ENCODE assay signal across 8 cellular contexts in genomic region chr9:71285191-71285656, GRCh38.
DNase-seq lines count a peak whose midpoint lies in the region; FAIRE-seq and TF ChIP-seq lines count a peak whose summit lies in the region.

No MANE protein-coding gene starts in this region.

- no peaks in the 10 kb centered on the region for H3K9me2 ChIP-seq in MM.1S (replicated peaks; ENCODE audit: insufficient read depth, low read length)

- no peaks in the 10 kb centered on the region for H3K9me3 ChIP-seq in MM.1S (replicated peaks; ENCODE audit: insufficient read depth, low read length)

- peak; percentile 77 for FAIRE-seq in A204.1 (lab: Jason Lieb, UNC)

- TF ChIP-seq CTCF in GM06990 (IDR thresholded peaks at IDR 0.05; ENCODE audit: insufficient read depth, low read length, poor library complexity, severe bottlenecking) (peak; percentile 84), HFFc6 (IDR thresholded peaks at IDR 0.05) (peak; percentile 94), MM.1S (IDR thresholded peaks at IDR 0.05; ENCODE audit: low read length) (peak; percentile 88)

- no peak overlapping the region for H3K27ac ChIP-seq in MM.1S (ENCODE audit: low read length)

- no peaks in the 10 kb centered on the region for H3K79me2 ChIP-seq in MM.1S (ENCODE audit: low read length)

- no peak overlapping the region for H3K4me3 Mint-ChIP-seq in HFFc6

- no peaks in the 10 kb centered on the region for H3K9me3 Mint-ChIP-seq in HFFc6

- no peaks in the 10 kb centered on the region for H3F3A ChIP-seq in MM.1S (ENCODE audit: insufficient read depth, low read length)

- no peak overlapping the region for H3K27ac Mint-ChIP-seq in HFFc6

- no peak overlapping the region for H2AFZ ChIP-seq in MM.1S (ENCODE audit: low read length)

- DNase-seq in GM06990 (ENCODE audit: extremely low read depth, insufficient read length) (no peak), HFFc6 (peak; percentile 63), MM.1S (peak; percentile 71), SK-MEL-5 (ENCODE audit: low read depth, low spot score) (peak; percentile 83), cerebellar cortex (ENCODE audit: low spot score) (peak; percentile 91), kidney glomerular epithelial cell (lab: John Stamatoyannopoulos, UW) (peak; percentile 79)
- DNase-seq in stimulated activated CD8-positive, alpha-beta memory T cell treated with anti-CD3 and anti-CD28 coated beads, Interleukin-12 subunit alpha, Interleukin-12 subunit beta, amount 100 ng/mL, for 1 hour (ENCODE audit: low read depth) = peak; percentile 4

- H3K27me3 Mint-ChIP-seq in HFFc6 (ENCODE audit: insufficient read depth) = peaks cover 5% of the 10 kb centered on the region; the same call in 1 of the 2 replicates

- H3K9ac ChIP-seq in MM.1S (ENCODE audit: low read length) = no peak overlapping the region

- H3K36me3 ChIP-seq in GM06990 (ENCODE audit: control insufficient read depth, insufficient read depth, low read length) (no peaks in the 10 kb centered on the region), MM.1S (replicated peaks; ENCODE audit: insufficient read depth, low read length) (no peaks in the 10 kb centered on the region)

- no peaks in the 10 kb centered on the region for H3K27me3 ChIP-seq in GM06990 (replicated peaks; ENCODE audit: control insufficient read depth, insufficient read depth, low read length)
- no peaks in the 10 kb centered on the region for H3K27me3 ChIP-seq in MM.1S (replicated peaks; ENCODE audit: insufficient read depth, low read length)

- peaks cover 6% of the 10 kb centered on the region; the same call in 1 of the 2 replicates for H3K4me1 ChIP-seq in MM.1S (ENCODE audit: low read length)

- H4K20me1 ChIP-seq in MM.1S (ENCODE audit: insufficient read depth, low read length) = no peaks in the 10 kb centered on the region

- H3K4me3 ChIP-seq in GM06990 (replicated peaks; ENCODE audit: low read depth, low read length) = no peak overlapping the region
- no peak overlapping the region for H3K4me3 ChIP-seq in MM.1S (ENCODE audit: low read length)

- H3K4me2 ChIP-seq in MM.1S (ENCODE audit: low read depth, low read length) = no peak overlapping the region

- in situ Hi-C loops in SK-MEL-5 (cut with HindIII; ENCODE audit: low pct_unique_long_range_greater_than_20kb, low sequenced_read_pairs) = loop anchor here (25.0 kb wide), 1 partner anchor 402 kb away; no protein-coding TSS in a partner anchor

- H3K4me1 Mint-ChIP-seq in HFFc6 (ENCODE audit: low read depth) = no peaks in the 10 kb centered on the region

- H3K36me3 Mint-ChIP-seq in HFFc6 (ENCODE audit: low read depth) = no peaks in the 10 kb centered on the region
